Comparison of ENCODE assay signal across 8 cellular contexts in genomic region chrX:13223868-13224555, GRCh38.
DNase-seq lines count a peak whose midpoint lies in the region; ATAC-seq and TF ChIP-seq lines count a peak whose summit lies in the region.

No MANE protein-coding gene starts in this region.

- peaks cover 16% of the 10 kb centered on the region for H3K4me1 ChIP-seq in GM23338 (ENCODE audit: insufficient read depth)

- peaks cover 29% of the 10 kb centered on the region for H3K4me1 Mint-ChIP-seq in mesothelial cell of epicardium
- peaks cover 30% of the 10 kb centered on the region for H3K4me1 Mint-ChIP-seq in GM23338

- H2AFZ ChIP-seq in GM23338 = no peak overlapping the region

- H3K79me2 ChIP-seq in GM23338 (replicated peaks; ENCODE audit: insufficient read depth) = no peaks in the 10 kb centered on the region

- no peaks in the 10 kb centered on the region for H3K36me3 ChIP-seq in GM23338 (ENCODE audit: insufficient read depth)

- no peaks in the 10 kb centered on the region for H3F3A ChIP-seq in GM23338 (replicated peaks; ENCODE audit: low read depth)

- H3K9me2 ChIP-seq in GM23338 (ENCODE audit: insufficient read depth) = no peaks in the 10 kb centered on the region

- H3K27me3 ChIP-seq in GM23338 (ENCODE audit: insufficient read depth) = no peaks in the 10 kb centered on the region

- H3K9me3 Mint-ChIP-seq in mesothelial cell of epicardium (peaks cover 41% of the 10 kb centered on the region), GM23338 (no peaks in the 10 kb centered on the region)

- no peak overlapping the region for H3K27ac ChIP-seq in GM23338 (ENCODE audit: low read depth)

- no peaks in the 10 kb centered on the region for H4K20me1 ChIP-seq in GM23338 (replicated peaks; ENCODE audit: insufficient read depth)

- no peak overlapping the region for H3K4me3 ChIP-seq in GM23338

- DNase-seq in DMS53 (lab: John Stamatoyannopoulos, UW) (peak; percentile 73), NCI-H2196 (lab: John Stamatoyannopoulos, UW; ENCODE audit: unreplicated experiment) (peak; percentile 54), dermis blood vessel endothelial cell (peak; percentile 94), mesothelial cell of epicardium (ENCODE audit: low spot score in 2 of 2, unreplicated experiment in 2 of 2) (no peak), GM23338 (ENCODE audit: low spot score) (no peak), NCI-H510A treated with DMSO at 0.1 percent for 48 hours (lab: John Stamatoyannopoulos, UW) (no peak), Ammon's horn (ENCODE audit: low spot score) (no peak)
- no peak for DNase-seq in effector CD8-positive, alpha-beta T cell (lab: John Stamatoyannopoulos, UW)

- H3K36me3 Mint-ChIP-seq in mesothelial cell of epicardium = no peaks in the 10 kb centered on the region
- H3K36me3 Mint-ChIP-seq in GM23338 (ENCODE audit: low read depth) = no peaks in the 10 kb centered on the region

- TF ChIP-seq CTCF in mesothelial cell of epicardium (IDR thresholded peaks at IDR 0.05; ENCODE audit: unreplicated experiment) (no peak), GM23338 (conservative IDR thresholded peaks at IDR 0.05; ENCODE audit: low read depth in 2 of 2) (no peak)

- no peak for ATAC-seq in GM23338

- H3K27ac Mint-ChIP-seq in mesothelial cell of epicardium (peak overlapping the region; percentile 85), GM23338 (no peak overlapping the region)

- no peaks in the 10 kb centered on the region for H3K27me3 Mint-ChIP-seq in mesothelial cell of epicardium (ENCODE audit: low read depth)
- peaks cover 2% of the 10 kb centered on the region for H3K27me3 Mint-ChIP-seq in GM23338 (ENCODE audit: insufficient read depth, low read depth, poor library complexity)

- no peak overlapping the region for H3K4me2 ChIP-seq in GM23338

- no peak overlapping the region for H3K4me3 Mint-ChIP-seq in mesothelial cell of epicardium
- H3K4me3 Mint-ChIP-seq in GM23338 = no peak overlapping the region

TF ChIP-seq in GM23338, 12 proteins besides CTCF, POLR2A, EP300 and RAD21:
- TF ChIP-seq CREB1 (CRISPR knock-in tag; IDR thresholded peaks at IDR 0.05; ENCODE audit: low read depth) (no peak), ETS1 (IDR thresholded peaks at IDR 0.05) (no peak), POLR2AphosphoS5 (IDR thresholded peaks at IDR 0.05; ENCODE audit: low read depth) (no peak), ZNF462 (CRISPR knock-in tag; IDR thresholded peaks at IDR 0.05) (no peak), JUNB (IDR thresholded peaks at IDR 0.05; ENCODE audit: unreplicated experiment) (no peak), EZH2phosphoT487 (IDR thresholded peaks at IDR 0.05; ENCODE audit: unreplicated experiment) (no peak), ZNF331 (CRISPR knock-in tag; IDR thresholded peaks at IDR 0.05; ENCODE audit: low read depth) (no peak), EZH2 (IDR thresholded peaks at IDR 0.05; ENCODE audit: low read depth, unreplicated experiment) (no peak), REST (IDR thresholded peaks at IDR 0.05; ENCODE audit: unreplicated experiment) (no peak), STAT1 (IDR thresholded peaks at IDR 0.05; ENCODE audit: unreplicated experiment) (no peak), NANOG (IDR thresholded peaks at IDR 0.05; ENCODE audit: borderline replicate concordance) (no peak), ZNF114 (CRISPR knock-in tag; IDR thresholded peaks at IDR 0.05) (no peak)

Comparison
In these comparisons a context has a peak if more than half of its experiments do, and no peak if none do; other contexts are left out.
1. DNase-seq: peak in DMS53 (single experiment), NCI-H2196 (single experiment) and dermis blood vessel endothelial cell (single experiment); none in mesothelial cell of epicardium (0 of 2), GM23338 (single experiment), NCI-H510A treated with DMSO at 0.1 percent for 48 hours (single experiment), effector CD8-positive, alpha-beta T cell (single experiment) and Ammon's horn (single experiment).